Comparison of ENCODE assay signal across 35 cellular contexts in the genomic region with DNA sequence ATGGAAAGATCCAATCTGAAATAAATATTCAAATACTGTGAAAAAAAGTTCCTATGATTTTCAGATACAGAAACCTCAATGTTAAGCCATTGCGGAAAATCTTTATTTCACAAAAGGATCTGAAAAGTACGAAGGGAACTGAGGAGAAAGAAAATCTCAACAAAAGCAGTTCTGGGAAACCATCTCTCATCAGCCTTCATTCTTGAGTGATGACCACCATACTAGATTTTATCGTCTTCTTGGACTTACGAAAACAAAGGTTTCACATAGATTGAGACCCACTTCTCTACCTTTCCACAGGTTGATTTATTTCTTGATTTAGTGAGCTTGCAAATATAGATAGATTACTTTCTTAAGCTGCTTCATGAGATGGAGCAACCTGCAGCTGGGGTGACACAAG.
"Had no signal": no experiment of that assay in that cellular context is flagged by ENCODE, and none has a peak within 500 bp of the region (broad histone marks: within the 10 kb centered on the region; RNA-seq: fewer than 3 reads in every experiment).

No MANE protein-coding gene starts in this region.

- H3K27ac ChIP-seq: KMS-11 had no signal

- DNase-seq: Karpas-422, Kasumi-1, MG63, MM.1S, MV-4-11, NCI-H1048, NCI-H1092, NCI-H1092 treated with DMSO at 0.1 percent for 48 hours, NCI-H1105, NCI-H1105 treated with DMSO at 0.1 percent for 48 hours, NCI-H1417, NCI-H1417 treated with DMSO at 0.1 percent for 48 hours, NCI-H1436, NCI-H1436 treated with DMSO at 0.1 percent for 48 hours, NCI-H146, NCI-H1694, NCI-H1694 treated with DMSO at 0.1 percent for 48 hours, NCI-H187, NCI-H187 treated with DMSO at 0.1 percent for 48 hours, NCI-H1930, NCI-H2029, NCI-H2029 treated with DMSO at 0.1 percent for 48 hours, NCI-H2081, NCI-H2081 treated with DMSO at 0.1 percent for 48 hours, NCI-H2107, NCI-H2171, NCI-H2171 treated with DMSO at 0.1 percent for 48 hours, NCI-H2227 treated with DMSO at 0.1 percent for 48 hours, NCI-H226, NCI-H345, NCI-H446, NCI-H446 treated with DMSO at 0.1 percent for 48 hours, NCI-H510A, NCI-H510A treated with DMSO at 0.1 percent for 48 hours had no signal

- H3K4me3 ChIP-seq: MG63 had no signal

- H3K36me3 ChIP-seq: MG63 had no signal

- H3K9ac ChIP-seq: KMS-11 had no signal

- H3K27me3 ChIP-seq: MG63 had no signal

- H3K4me2 ChIP-seq: KMS-11 had no signal

- H3K9me3 ChIP-seq: MG63 had no signal
